ENCODE assay signal across 8 cellular contexts in genomic region chr5:152142845-152143469, GRCh38.
A peak's percentile ranks its signal among the peaks of the same experiment; 100 is the strongest.
DNase-seq lines count a peak whose midpoint lies in the region; ATAC-seq and TF ChIP-seq lines count a peak whose summit lies in the region.

No MANE protein-coding gene starts in this region.

- ATAC-seq in HG02970 (IDR thresholded peaks at IDR 0.05; ENCODE audit: low FRiP score, unreplicated experiment): peak; percentile 92
- peak; percentile 73 to 79 for ATAC-seq in lower lobe of right lung

- intact Hi-C loops in lower lobe of right lung (cut with DNase I): loop anchor here (10.0 kb wide), 1 partner anchor 318 kb away; no protein-coding TSS in a partner anchor

- no peaks in the 10 kb centered on the region for H3K27me3 ChIP-seq in lower lobe of right lung (ENCODE audit: low read depth)

- H3K27ac ChIP-seq in coronary artery (no peak overlapping the region), lower lobe of right lung (no peak overlapping the region)

- no peaks in the 10 kb centered on the region for H3K4me1 ChIP-seq in lower lobe of right lung

- no peaks in the 10 kb centered on the region for H3K36me3 ChIP-seq in lower lobe of right lung

- no peaks in the 10 kb centered on the region for H3K9me3 ChIP-seq in lower lobe of right lung

- TF ChIP-seq CTCF in coronary artery (IDR thresholded peaks at IDR 0.05) (peak; percentile 77), lower lobe of right lung (IDR thresholded peaks at IDR 0.05) (peak; percentile 87)

- no peak overlapping the region for H3K4me3 ChIP-seq in coronary artery
- H3K4me3 ChIP-seq in lower lobe of right lung: no peak overlapping the region

- DNase-seq in activated gamma-delta T cell treated with Interleukin-2 at 50 U/mL for 16 hours (peak; percentile 50), activated gamma-delta T cell (lab: John Stamatoyannopoulos, UW) (no peak), NCI-H2227 treated with DMSO at 0.1 percent for 48 hours (lab: John Stamatoyannopoulos, UW) (peak; percentile 39), coronary artery (ENCODE audit: low spot score) (no peak), lower lobe of right lung (peak; percentile 55)
- peak; percentile 74 for DNase-seq in activated CD4-positive, alpha-beta T cell treated with anti-CD3 and anti-CD28 coated beads for 48 hours
- peak; percentile 19 for DNase-seq in stimulated activated CD8-positive, alpha-beta memory T cell treated with anti-CD3 and anti-CD28 coated beads, Interleukin-15, amount 100 ng/mL, for 24 hours (ENCODE audit: low read depth)

Comparison
In these comparisons a context has a peak if more than half of its experiments do, and no peak if none do; other contexts are left out.
1. DNase-seq: peak in activated gamma-delta T cell treated with Interleukin-2 at 50 U/mL for 16 hours (single experiment), NCI-H2227 treated with DMSO at 0.1 percent for 48 hours (single experiment), activated CD4-positive, alpha-beta T cell treated with anti-CD3 and anti-CD28 coated beads for 48 hours (single experiment), lower lobe of right lung (single experiment) and stimulated activated CD8-positive, alpha-beta memory T cell treated with anti-CD3 and anti-CD28 coated beads, Interleukin-15, amount 100 ng/mL, for 24 hours (single experiment); none in activated gamma-delta T cell (single experiment) and coronary artery (single experiment).